In genomic region chr3:108947855-108948254, GRCh38 we compare ENCODE assay signal across 34 cellular contexts. TPM values are rescaled to one million over a fixed set of nuclear protein-coding genes. Genes with fewer than 3 reads are reported as not detected.
"Had no signal": no experiment of that assay in that cellular context is flagged by ENCODE, and none has a peak within 500 bp of the region (broad histone marks: within the 10 kb centered on the region; RNA-seq: fewer than 3 reads in every experiment).

No MANE protein-coding gene starts in this region.

- H3K4me1 Mint-ChIP-seq: activated B cell treated with CpG ODN at 0.5 μM for 24 hours; activated CD4-positive, alpha-beta memory T cell treated with anti-CD3 and anti-CD28 coated beads, Interleukin-2, amount 10 ng/mL, durations not matched to agents 7 days and 5 days; activated CD4-positive, alpha-beta T cell treated with anti-CD3 and anti-CD28 coated beads, Interleukin-2, amount 10 ng/mL, durations not matched to agents 24 days and 14 days; activated CD8-positive, alpha-beta memory T cell treated with anti-CD3 and anti-CD28 coated beads, Interleukin-2, amount 10 ng/mL, durations not matched to agents 7 days and 5 days; activated naive CD4-positive, alpha-beta T cell treated with anti-CD3 and anti-CD28 coated beads, Interleukin-2, amount 10 ng/mL, durations not matched to agents 7 days and 5 days; activated naive CD4-positive, alpha-beta T cell treated with anti-CD3 and anti-CD28 coated beads, Interleukin-2, amount 50 U/mL, for 24 hours; activated naive CD8-positive, alpha-beta T cell treated with anti-CD3 and anti-CD28 coated beads, Interleukin-2, amount 10 ng/mL, durations not matched to agents 7 days and 5 days; activated naive CD8-positive, alpha-beta T cell treated with anti-CD3 and anti-CD28 coated beads, Interleukin-2, amount 50 U/mL, for 24 hours; brain had no signal

- ATAC-seq: activated CD8-positive, alpha-beta memory T cell treated with anti-CD3 and anti-CD28 coated beads, Interleukin-2, amount 10 ng/mL, durations not matched to agents 7 days and 5 days; activated CD8-positive, alpha-beta T cell treated with anti-CD3 and anti-CD28 coated beads, Interleukin-2, amount 10 ng/mL, durations not matched to agents 7 days and 5 days; activated naive CD8-positive, alpha-beta T cell treated with anti-CD3 and anti-CD28 coated beads, Interleukin-2, amount 50 U/mL, for 24 hours had no signal

- FAIRE-seq: colon, TTC549 had no signal

- H3K4me3 Mint-ChIP-seq: activated B cell treated with CpG ODN at 0.5 μM for 24 hours; activated CD4-positive, alpha-beta memory T cell treated with anti-CD3 and anti-CD28 coated beads, Interleukin-2, amount 10 ng/mL, durations not matched to agents 7 days and 5 days; activated CD4-positive, alpha-beta T cell treated with anti-CD3 and anti-CD28 coated beads, Interleukin-2, amount 10 ng/mL, durations not matched to agents 24 days and 14 days; activated CD8-positive, alpha-beta memory T cell treated with anti-CD3 and anti-CD28 coated beads, Interleukin-2, amount 10 ng/mL, durations not matched to agents 7 days and 5 days; activated CD8-positive, alpha-beta T cell treated with anti-CD3 and anti-CD28 coated beads, Interleukin-2, amount 10 ng/mL, durations not matched to agents 7 days and 5 days; activated naive CD4-positive, alpha-beta T cell treated with anti-CD3 and anti-CD28 coated beads, Interleukin-2, amount 10 ng/mL, durations not matched to agents 7 days and 5 days; activated naive CD4-positive, alpha-beta T cell treated with anti-CD3 and anti-CD28 coated beads, Interleukin-2, amount 50 U/mL, for 24 hours; activated naive CD8-positive, alpha-beta T cell; activated naive CD8-positive, alpha-beta T cell treated with anti-CD3 and anti-CD28 coated beads, Interleukin-2, amount 10 ng/mL, durations not matched to agents 7 days and 5 days; activated naive CD8-positive, alpha-beta T cell treated with anti-CD3 and anti-CD28 coated beads, Interleukin-2, amount 50 U/mL, for 24 hours; activated T-cell treated with anti-CD3 and anti-CD28 coated beads, Interleukin-2, amount 50 U/mL, for 24 hours; brain; T-helper 1 cell treated with Interleukin-12 subunit alpha and Interleukin-12 subunit beta and Interleukin-4 antibody, amounts not matched to agents 30 μg/mL and 1 μg/mL, for 36 hours; T-helper 2 cell treated with Interferon-gamma antibody and Interleukin-4, amounts not matched to agents 5 μg/mL and 100 μg/mL, for 36 hours had no signal

- H3K27ac Mint-ChIP-seq: activated B cell treated with CpG ODN at 0.5 μM for 24 hours; activated CD4-positive, alpha-beta memory T cell treated with anti-CD3 and anti-CD28 coated beads, Interleukin-2, amount 10 ng/mL, durations not matched to agents 7 days and 5 days; activated CD4-positive, alpha-beta T cell treated with anti-CD3 and anti-CD28 coated beads, Interleukin-2, amount 10 ng/mL, durations not matched to agents 24 days and 14 days; activated CD8-positive, alpha-beta memory T cell treated with anti-CD3 and anti-CD28 coated beads, Interleukin-2, amount 10 ng/mL, durations not matched to agents 7 days and 5 days; activated CD8-positive, alpha-beta T cell treated with anti-CD3 and anti-CD28 coated beads, Interleukin-2, amount 10 ng/mL, durations not matched to agents 7 days and 5 days; activated naive CD4-positive, alpha-beta T cell treated with anti-CD3 and anti-CD28 coated beads, Interleukin-2, amount 10 ng/mL, durations not matched to agents 7 days and 5 days; activated naive CD4-positive, alpha-beta T cell treated with anti-CD3 and anti-CD28 coated beads, Interleukin-2, amount 50 U/mL, for 24 hours; activated naive CD8-positive, alpha-beta T cell; activated naive CD8-positive, alpha-beta T cell treated with anti-CD3 and anti-CD28 coated beads, Interleukin-2, amount 10 ng/mL, durations not matched to agents 7 days and 5 days; activated naive CD8-positive, alpha-beta T cell treated with anti-CD3 and anti-CD28 coated beads, Interleukin-2, amount 50 U/mL, for 24 hours; activated T-cell treated with anti-CD3 and anti-CD28 coated beads, Interleukin-2, amount 50 U/mL, for 24 hours; activated T-helper 2 cell treated with anti-CD3 and anti-CD28 coated beads, Interferon-gamma antibody, Interleukin-2, Interleukin-4, amounts not matched to agents 10 μg/mL and 5 μg/mL and 100 μg/mL, durations not matched to agents 14 hours and 24 hours and 36 hours; brain; T-helper 1 cell treated with Interleukin-12 subunit alpha and Interleukin-12 subunit beta and Interleukin-4 antibody, amounts not matched to agents 30 μg/mL and 1 μg/mL, for 36 hours; T-helper 2 cell treated with Interferon-gamma antibody and Interleukin-4, amounts not matched to agents 5 μg/mL and 100 μg/mL, for 36 hours had no signal

- H3K9me3 Mint-ChIP-seq: activated B cell treated with CpG ODN at 0.5 μM for 24 hours; activated CD4-positive, alpha-beta memory T cell treated with anti-CD3 and anti-CD28 coated beads, Interleukin-2, amount 10 ng/mL, durations not matched to agents 7 days and 5 days; activated CD4-positive, alpha-beta T cell treated with anti-CD3 and anti-CD28 coated beads, Interleukin-2, amount 10 ng/mL, durations not matched to agents 24 days and 14 days; activated naive CD4-positive, alpha-beta T cell treated with anti-CD3 and anti-CD28 coated beads, Interleukin-2, amount 10 ng/mL, durations not matched to agents 7 days and 5 days; activated naive CD4-positive, alpha-beta T cell treated with anti-CD3 and anti-CD28 coated beads, Interleukin-2, amount 50 U/mL, for 24 hours; activated naive CD8-positive, alpha-beta T cell treated with anti-CD3 and anti-CD28 coated beads, Interleukin-2, amount 10 ng/mL, durations not matched to agents 7 days and 5 days; activated naive CD8-positive, alpha-beta T cell treated with anti-CD3 and anti-CD28 coated beads, Interleukin-2, amount 50 U/mL, for 24 hours; activated T-cell treated with anti-CD3 and anti-CD28 coated beads, Interleukin-2, amount 50 U/mL, for 24 hours; activated T-helper 2 cell treated with anti-CD3 and anti-CD28 coated beads, Interferon-gamma antibody, Interleukin-2, Interleukin-4, amounts not matched to agents 10 μg/mL and 5 μg/mL and 100 μg/mL, durations not matched to agents 14 hours and 24 hours and 36 hours; brain; T-helper 1 cell treated with Interleukin-12 subunit alpha and Interleukin-12 subunit beta and Interleukin-4 antibody, amounts not matched to agents 30 μg/mL and 1 μg/mL, for 36 hours; T-helper 2 cell treated with Interferon-gamma antibody and Interleukin-4, amounts not matched to agents 5 μg/mL and 100 μg/mL, for 36 hours had no signal

- H3K27me3 ChIP-seq: ascending aorta had no signal

- H3K27me3 Mint-ChIP-seq: brain had no signal

- H3K36me3 Mint-ChIP-seq: activated CD8-positive, alpha-beta memory T cell treated with anti-CD3 and anti-CD28 coated beads, Interleukin-2, amount 10 ng/mL, durations not matched to agents 7 days and 5 days; activated naive CD4-positive, alpha-beta T cell treated with anti-CD3 and anti-CD28 coated beads, Interleukin-2, amount 10 ng/mL, durations not matched to agents 7 days and 5 days; activated naive CD4-positive, alpha-beta T cell treated with anti-CD3 and anti-CD28 coated beads, Interleukin-2, amount 50 U/mL, for 24 hours; activated naive CD8-positive, alpha-beta T cell; activated naive CD8-positive, alpha-beta T cell treated with anti-CD3 and anti-CD28 coated beads, Interleukin-2, amount 10 ng/mL, durations not matched to agents 7 days and 5 days; brain had no signal

- H3K36me3 ChIP-seq: ascending aorta had no signal

- H3K27ac ChIP-seq: ascending aorta, VCaP had no signal

- H3K9me3 ChIP-seq: ascending aorta had no signal

- H3K4me1 ChIP-seq: ascending aorta had no signal

- H3K4me3 ChIP-seq: ascending aorta had no signal

- DNase-seq: activated B cell treated with CpG ODN at 0.5 μM for 24 hours; activated CD4-positive, alpha-beta memory T cell treated with anti-CD3 and anti-CD28 coated beads, Interleukin-2, amount 10 ng/mL, durations not matched to agents 7 days and 5 days; activated CD4-positive, alpha-beta T cell treated with anti-CD3 and anti-CD28 coated beads for 4 hours; activated CD4-positive, alpha-beta T cell treated with anti-CD3 and anti-CD28 coated beads, Interleukin-2, amount 10 ng/mL, durations not matched to agents 24 days and 14 days; activated CD4-positive, alpha-beta T cell treated with anti-CD3 and anti-CD28 coated beads, Interleukin-2, amount 50 U/mL, for 48 hours; activated CD4-positive, CD25-positive, alpha-beta regulatory T cell treated with anti-CD3 and anti-CD28 coated beads, Interleukin-2, amount 50 U/mL, for 72 hours; activated CD8-positive, alpha-beta memory T cell treated with anti-CD3 and anti-CD28 coated beads for 24 hours; activated CD8-positive, alpha-beta memory T cell treated with anti-CD3 and anti-CD28 coated beads, Interleukin-2, amount 10 ng/mL, durations not matched to agents 7 days and 5 days; activated CD8-positive, alpha-beta memory T cell treated with anti-CD3 and anti-CD28 coated beads, Interleukin-2, amount 50 U/mL, for 48 hours; activated CD8-positive, alpha-beta T cell treated with anti-CD3 and anti-CD28 coated beads, Interleukin-2, amount 10 ng/mL, durations not matched to agents 7 days and 5 days; activated effector memory CD4-positive, alpha-beta T cell treated with Interleukin-2 at 50 U/mL for 16 hours; activated gamma-delta T cell; activated naive CD4-positive, alpha-beta T cell treated with anti-CD3 and anti-CD28 coated beads, Interleukin-2, amount 10 ng/mL, durations not matched to agents 7 days and 5 days; activated naive CD4-positive, alpha-beta T cell treated with Interleukin-2 at 50 U/mL for 16 hours; activated naive CD8-positive, alpha-beta T cell treated with anti-CD3 and anti-CD28 coated beads, Interleukin-2, amount 10 ng/mL, durations not matched to agents 7 days and 5 days; activated naive CD8-positive, alpha-beta T cell treated with anti-CD3 and anti-CD28 coated beads, Interleukin-2, amount 50 U/mL, for 24 hours; activated T-cell treated with anti-CD3 and anti-CD28 coated beads, Interleukin-2, amount 50 U/mL, for 24 hours; activated T-cell treated with anti-CD3 and anti-CD28 coated beads, Interleukin-2, amount 50 U/mL, for 48 hours; amygdala; anterior cingulate cortex; central memory CD4-positive, alpha-beta T cell; T-helper 2 cell; T-helper 9 cell had no signal

RNA-seq across cellular contexts. Expression of gene GUCA1C, which starts 5.8 kb away (rescaled TPM):
- total RNA-seq: activated B cell treated with CpG ODN at 0.5 μM for 24 hours; activated CD4-positive, alpha-beta memory T cell treated with anti-CD3 and anti-CD28 coated beads, Interleukin-2, amount 10 ng/mL, durations not matched to agents 7 days and 5 days; activated CD4-positive, alpha-beta T cell treated with anti-CD3 and anti-CD28 coated beads, Interleukin-2, amount 10 ng/mL, durations not matched to agents 24 days and 14 days; activated CD8-positive, alpha-beta memory T cell treated with anti-CD3 and anti-CD28 coated beads, Interleukin-2, amount 10 ng/mL, durations not matched to agents 7 days and 5 days; activated CD8-positive, alpha-beta T cell treated with anti-CD3 and anti-CD28 coated beads, Interleukin-2, amount 10 ng/mL, durations not matched to agents 7 days and 5 days; activated naive CD8-positive, alpha-beta T cell treated with anti-CD3 and anti-CD28 coated beads, Interleukin-2, amount 10 ng/mL, durations not matched to agents 7 days and 5 days; activated T-helper 2 cell treated with anti-CD3 and anti-CD28 coated beads, Interferon-gamma antibody, Interleukin-2, Interleukin-4, amounts not matched to agents 10 μg/mL and 5 μg/mL and 100 μg/mL, durations not matched to agents 14 hours and 24 hours and 36 hours; ascending aorta; cerebellum had no signal
